12 cellular contexts compared by ENCODE assay signal in genomic region chr22:24975813-24976341, GRCh38. TPM values are rescaled to one million over a fixed set of nuclear protein-coding genes. Genes with fewer than 3 reads are reported as not detected.
A peak's percentile ranks its signal among the peaks of the same experiment; 100 is the strongest.
DNase-seq lines count a peak whose midpoint lies in the region; ATAC-seq, FAIRE-seq and TF ChIP-seq lines count a peak whose summit lies in the region.
"Had no signal": no experiment of that assay in that cellular context is flagged by ENCODE, and none has a peak within 500 bp of the region (broad histone marks: within the 10 kb centered on the region; RNA-seq: fewer than 3 reads in every experiment).

No MANE protein-coding gene starts in this region.

- H3K4me1 ChIP-seq in HEK293 (ENCODE audit: control insufficient read depth, insufficient read depth, low read length) (no peaks in the 10 kb centered on the region), keratinocyte (ENCODE audit: control insufficient read depth, extremely low read depth, insufficient read depth, low read length) (peaks cover 49% of the 10 kb centered on the region), small intestine (ENCODE audit: control insufficient read depth in 2 of 2, insufficient read depth in 1 of 2, low read depth in 1 of 2, low read length in 1 of 2) (peaks cover 8 to 15% of the 10 kb centered on the region in 2 donors)

- H3K4me3 Mint-ChIP-seq in CD14-positive monocyte = no peak overlapping the region
- H3K4me3 Mint-ChIP-seq: stimulated activated memory B cell treated with anti-CD40 and anti-IgM and Interleukin-4, amounts not matched to agents 10 μg/mL and 1 μg/mL and 100 μg/mL, for 72 hours had no signal

- peak; percentile 67 for FAIRE-seq in keratinocyte (lab: Jason Lieb, UNC)
- no peak for FAIRE-seq in small intestine (lab: Jason Lieb, UNC)
- FAIRE-seq: TTC549 had no signal

- 57 to 75% (median 72%) methylated on average over 11 of the region's 11 CpGs for WGBS in small intestine, 3 donors

- H3K9ac ChIP-seq in keratinocyte (ENCODE audit: control insufficient read depth, extremely low read depth, insufficient read depth, low read length) = peak overlapping the region; percentile 76

- H3K36me3 Mint-ChIP-seq in CD14-positive monocyte = no peaks in the 10 kb centered on the region
- H3K36me3 Mint-ChIP-seq: stimulated activated memory B cell treated with anti-CD40 and anti-IgM and Interleukin-4, amounts not matched to agents 10 μg/mL and 1 μg/mL and 100 μg/mL, for 72 hours had no signal

- POLR2A ChIA-PET in HEK293 (lab: Yijun Ruan, JAX) = no interaction called here

- H3K4me3 ChIP-seq in HEK293 (ENCODE audit: low read depth, low read length) = no peak overlapping the region
- H3K4me3 ChIP-seq in keratinocyte (ENCODE audit: control insufficient read depth in 2 of 3, extremely low read depth in 1 of 3, insufficient read depth in 2 of 3, low read depth in 1 of 3, low read length in 3 of 3) = peak overlapping the region in 1 of 3 experiments; percentile 35
- no peak overlapping the region for H3K4me3 ChIP-seq in small intestine (ENCODE audit: low read depth in 1 of 2, low read length in 2 of 2)

- H3K27ac ChIP-seq in HEK293 (ENCODE audit: extremely low read depth, low read depth, low read length) = no peak overlapping the region
- H3K27ac ChIP-seq in keratinocyte (ENCODE audit: control insufficient read depth, insufficient read depth, low read length) = peak overlapping the region; percentile 96
- peak overlapping the region; percentile 34 to 95 for H3K27ac ChIP-seq in small intestine (ENCODE audit: low read depth in 1 of 2, low read length in 1 of 2)
- H3K27ac ChIP-seq: C4-2B had no signal

- H3K4me2 ChIP-seq in keratinocyte (ENCODE audit: control insufficient read depth, extremely low read depth, insufficient read depth, low read depth, low read length) = peak overlapping the region; percentile 67

- intact Hi-C loops in CD14-positive monocyte (cut with micrococcal nuclease) = no loop called here

- no peak for TF ChIP-seq CTCF in HEK293 (tag by site-specific recombination; IDR thresholded peaks at IDR 0.05)
- no peak for TF ChIP-seq CTCF in keratinocyte (optimal IDR thresholded peaks at IDR 0.05 in 1 of 3, IDR thresholded peaks at IDR 0.05 in 1 of 3, conservative IDR thresholded peaks at IDR 0.05 in 1 of 3; ENCODE audit: extremely low read depth in 1 of 3, insufficient read depth in 2 of 3, low read length in 3 of 3)
- no peak for TF ChIP-seq CTCF in CD14-positive monocyte (IDR thresholded peaks at IDR 0.05)

- dilution Hi-C loops in keratinocyte (cut with MboI; ENCODE audit: extremely low pct_ligation_motif_present, low sequenced_read_pairs) = no loop called here

- H4K20me1 ChIP-seq in keratinocyte (ENCODE audit: control insufficient read depth, extremely low read depth, insufficient read depth, low read length) = no peaks in the 10 kb centered on the region

- H2AFZ ChIP-seq in keratinocyte (ENCODE audit: control insufficient read depth, low read length) = no peak overlapping the region

- H3K9me3 ChIP-seq in HEK293 (ENCODE audit: control insufficient read depth, insufficient read depth, low read depth, low read length) = no peaks in the 10 kb centered on the region
- no peaks in the 10 kb centered on the region for H3K9me3 ChIP-seq in keratinocyte (ENCODE audit: control insufficient read depth, low read depth, low read length)
- H3K9me3 ChIP-seq in small intestine (ENCODE audit: control insufficient read depth, low read depth) = no peaks in the 10 kb centered on the region

- peak; percentile 33 for DNase-seq in cerebellar cortex (ENCODE audit: low spot score)
- DNase-seq in keratinocyte (ENCODE audit: low read depth, low spot score) = no peak
- DNase-seq in small intestine = no peak
- DNase-seq in CD14-positive monocyte (ENCODE audit: low spot score) = no peak
- DNase-seq in left lobe of liver (ENCODE audit: low spot score) = no peak
- no peak for DNase-seq in HPDE6-E6E7 (ENCODE audit: extremely low spot score)
- no peak for DNase-seq in NCI-H1436 (lab: John Stamatoyannopoulos, UW)
- DNase-seq: NCI-H774 had no signal

- H3K9me3 Mint-ChIP-seq in CD14-positive monocyte = no peaks in the 10 kb centered on the region
- H3K9me3 Mint-ChIP-seq: stimulated activated memory B cell treated with anti-CD40 and anti-IgM and Interleukin-4, amounts not matched to agents 10 μg/mL and 1 μg/mL and 100 μg/mL, for 72 hours had no signal

- H3K27me3 ChIP-seq in keratinocyte (ENCODE audit: control insufficient read depth, extremely low read depth, insufficient read depth, low read length) (no peaks in the 10 kb centered on the region), small intestine (ENCODE audit: control insufficient read depth in 2 of 2, insufficient read depth in 2 of 2, low read length in 2 of 2) (no peaks in the 10 kb centered on the region)

- no peak for ATAC-seq in left lobe of liver
- ATAC-seq: stimulated activated memory B cell treated with anti-CD40 and anti-IgM and Interleukin-4, amounts not matched to agents 10 μg/mL and 1 μg/mL and 100 μg/mL, for 72 hours had no signal

- H3K36me3 ChIP-seq in HEK293 (ENCODE audit: control insufficient read depth in 2 of 2, insufficient read depth in 1 of 2, low read length in 2 of 2) (peaks cover 0 to 4% of the 10 kb centered on the region in 2 experiments; a peak in 1 of 3 replicates), keratinocyte (ENCODE audit: control insufficient read depth in 2 of 2, extremely low read depth in 1 of 2, insufficient read depth in 2 of 2, low read length in 2 of 2) (peaks cover 0 to 5% of the 10 kb centered on the region in 2 experiments), small intestine (ENCODE audit: control insufficient read depth in 2 of 2, insufficient read depth in 2 of 2, low read length in 2 of 2) (no peaks in the 10 kb centered on the region)

- H3K27me3 Mint-ChIP-seq in CD14-positive monocyte (ENCODE audit: low read depth in 3 of 3) = peaks cover 0 to 4% (median 1%) of the 10 kb centered on the region in 3 donors
- H3K27me3 Mint-ChIP-seq: stimulated activated memory B cell treated with anti-CD40 and anti-IgM and Interleukin-4, amounts not matched to agents 10 μg/mL and 1 μg/mL and 100 μg/mL, for 72 hours had no signal

- H3K4me1 Mint-ChIP-seq in CD14-positive monocyte = no peaks in the 10 kb centered on the region
- H3K4me1 Mint-ChIP-seq: stimulated activated memory B cell treated with anti-CD40 and anti-IgM and Interleukin-4, amounts not matched to agents 10 μg/mL and 1 μg/mL and 100 μg/mL, for 72 hours had no signal

- H3K79me2 ChIP-seq in keratinocyte (ENCODE audit: control insufficient read depth, insufficient read depth, low read length) = peaks cover 38% of the 10 kb centered on the region

- no peak overlapping the region for H3K27ac Mint-ChIP-seq in CD14-positive monocyte
- H3K27ac Mint-ChIP-seq: stimulated activated memory B cell treated with anti-CD40 and anti-IgM and Interleukin-4, amounts not matched to agents 10 μg/mL and 1 μg/mL and 100 μg/mL, for 72 hours had no signal

- peaks cover 2% of the 10 kb centered on the region for H3K9me1 ChIP-seq in keratinocyte (ENCODE audit: control insufficient read depth, extremely low read depth, insufficient read depth, low read length)

- CTCF ChIA-PET in HEK293 (lab: Yijun Ruan, JAX) = interaction anchor here (0.7 kb wide), 1 partner anchor 172 kb away, joined by 3 read pairs; no protein-coding TSS in a partner anchor

TF ChIP-seq in HEK293, 187 proteins besides CTCF, POLR2A, EP300 and RAD21:
- TF ChIP-seq KLF1 (tag by site-specific recombination; IDR thresholded peaks at IDR 0.05) = no peak
- TF ChIP-seq ZNF449 (tag by site-specific recombination; IDR thresholded peaks at IDR 0.05) = peak; percentile 78

RNA-seq across cellular contexts. Expression of gene KIAA1671, which starts 23.4 kb away (rescaled TPM):
- 15.3 to 17.4 TPM (median 15.4 TPM) in 3 replicates for polyA plus RNA-seq in keratinocyte
- 10.4 TPM for polyA plus RNA-seq in keratinocyte (2011; ENCODE audit: low read depth)
- 15.3 and 19.5 TPM in 2 replicates for polyA plus RNA-seq in keratinocyte (2011; cell fraction: cytosol; rRNA removed)
- polyA plus RNA-seq in keratinocyte (2011; cell fraction: nucleus; rRNA removed) = 49.4 and 50.0 TPM in 2 replicates
- polyA plus RNA-seq in keratinocyte (2012; ENCODE audit: low replicate concordance) = 16.1 and 19.0 TPM in 2 replicates
- 36.5 to 48.2 TPM (median 39.6 TPM) in 3 replicates for polyA minus RNA-seq in keratinocyte
- polyA minus RNA-seq in keratinocyte (2011; cell fraction: cytosol; rRNA and poly(A)+ RNA removed) = 24.7 TPM
- polyA minus RNA-seq in keratinocyte (2011; cell fraction: nucleus; rRNA and poly(A)+ RNA removed) = 62.6 and 98.8 TPM in 2 replicates
- polyA plus RNA-seq in small intestine = 10 to 100 TPM in 2 of 3 donors, 1 to 10 TPM in 1; 7.0 to 18.0 (median 11.4) TPM
- not detected for polyA plus RNA-seq in CD14-positive monocyte
- total RNA-seq in left lobe of liver = 38.9 TPM

RNA-seq across cellular contexts. Expression of gene LHFPL7, which starts 29.4 kb away (rescaled TPM):
- not detected in 3 replicates for polyA plus RNA-seq in keratinocyte
- not detected for polyA plus RNA-seq in keratinocyte (2011; ENCODE audit: low read depth)
- polyA plus RNA-seq in keratinocyte (2011; cell fraction: cytosol; rRNA removed) = not detected in 2 replicates
- polyA plus RNA-seq in keratinocyte (2011; cell fraction: nucleus; rRNA removed) = not detected in 2 replicates
- not detected in 2 replicates for polyA plus RNA-seq in keratinocyte (2012; ENCODE audit: low replicate concordance)
- not detected in 3 replicates for polyA minus RNA-seq in keratinocyte
- not detected for polyA minus RNA-seq in keratinocyte (2011; cell fraction: cytosol; rRNA and poly(A)+ RNA removed)
- polyA minus RNA-seq in keratinocyte (2011; cell fraction: nucleus; rRNA and poly(A)+ RNA removed) = not detected in 2 replicates
- not detected for polyA plus RNA-seq in small intestine
- not detected for polyA plus RNA-seq in CD14-positive monocyte
- not detected for total RNA-seq in left lobe of liver

Comparison
In these comparisons a context has a peak if more than half of its experiments do, and no peak if none do; other contexts are left out.
1. RNA of gene KIAA1671, which starts 23.4 kb away (polyA plus RNA-seq): 10.4 to 50.0 TPM in keratinocyte and 7.0 to 18.0 TPM in small intestine; not detected in CD14-positive monocyte; every median in the first group is over 4 times any median in the second.